In genomic region chr22:19855504-19856409, GRCh38 we compare ENCODE assay signal across 8 cellular contexts. TPM values are rescaled to one million over a fixed set of nuclear protein-coding genes. Genes with fewer than 3 reads are reported as not detected.
DNase-seq lines count a peak whose midpoint lies in the region; ATAC-seq and TF ChIP-seq lines count a peak whose summit lies in the region.

No MANE protein-coding gene starts in this region.

- peaks cover 6% of the 10 kb centered on the region for H3K4me1 ChIP-seq in fibroblast of lung (ENCODE audit: control insufficient read depth, extremely low read depth, insufficient read depth, low read length)
- H3K4me1 ChIP-seq in suprapubic skin = peaks cover 52% of the 10 kb centered on the region

- ATAC-seq in GM18858 (IDR thresholded peaks at IDR 0.05; ENCODE audit: unreplicated experiment) = peak; percentile 12
- ATAC-seq in HG03135 (IDR thresholded peaks at IDR 0.05; ENCODE audit: unreplicated experiment) = peak; percentile 22
- peak; percentile 25 to 34 for ATAC-seq in natural killer cell treated with Interleukin-12 subunit alpha and Interleukin-12 subunit beta and Interleukin-15 and Interleukin-18, amount 100 ng/mL, for 72 hours

- no peaks in the 10 kb centered on the region for H3K36me3 Mint-ChIP-seq in natural killer cell treated with Interleukin-12 subunit alpha and Interleukin-12 subunit beta and Interleukin-15 and Interleukin-18, amount 100 ng/mL, for 72 hours

- H3K27ac ChIP-seq in fibroblast of lung (ENCODE audit: insufficient read depth, low read length) = peak overlapping the region; percentile 93
- peak overlapping the region; percentile 88 for H3K27ac ChIP-seq in suprapubic skin

- peak overlapping the region; percentile 85 to 87 for H3K27ac Mint-ChIP-seq in natural killer cell treated with Interleukin-12 subunit alpha and Interleukin-12 subunit beta and Interleukin-15 and Interleukin-18, amount 100 ng/mL, for 72 hours

- H3K4me1 Mint-ChIP-seq in natural killer cell treated with Interleukin-12 subunit alpha and Interleukin-12 subunit beta and Interleukin-15 and Interleukin-18, amount 100 ng/mL, for 72 hours (ENCODE audit: low read depth in 2 of 2) = peaks cover 25 to 31% of the 10 kb centered on the region in 2 donors

- no peaks in the 10 kb centered on the region for H3K27me3 Mint-ChIP-seq in natural killer cell treated with Interleukin-12 subunit alpha and Interleukin-12 subunit beta and Interleukin-15 and Interleukin-18, amount 100 ng/mL, for 72 hours

- no peak for TF ChIP-seq CTCF in fibroblast of lung (conservative IDR thresholded peaks at IDR 0.05 in 1 of 2, IDR thresholded peaks at IDR 0.05 in 1 of 2; ENCODE audit: low read depth in 1 of 2, low read length in 2 of 2)
- no peak for TF ChIP-seq CTCF in suprapubic skin (IDR thresholded peaks at IDR 0.05)

- no peak for TF ChIP-seq POLR2A in suprapubic skin (IDR thresholded peaks at IDR 0.05)

- H3K79me2 ChIP-seq in fibroblast of lung (ENCODE audit: control insufficient read depth, insufficient read depth, low read length) = peaks cover 42% of the 10 kb centered on the region

- H3K4me3 ChIP-seq in fibroblast of lung (replicated peaks in 1 of 4; ENCODE audit: control extremely low read depth in 1 of 4, insufficient read depth in 1 of 4, low read depth in 3 of 4, low read length in 4 of 4) (peak overlapping the region; percentile 68 to 95 (median 86)), suprapubic skin (peak overlapping the region; percentile 95)

- peak overlapping the region; percentile 88 for H3K9ac ChIP-seq in fibroblast of lung (ENCODE audit: insufficient read depth, low read length)

- H3K36me3 ChIP-seq in fibroblast of lung (ENCODE audit: control insufficient read depth, insufficient read depth, low read length) = peaks cover 9% of the 10 kb centered on the region
- H3K36me3 ChIP-seq in suprapubic skin = peaks cover 16% of the 10 kb centered on the region

- H2AFZ ChIP-seq in fibroblast of lung (ENCODE audit: low read length) = peak overlapping the region; percentile 14

- no peaks in the 10 kb centered on the region for H3K9me3 Mint-ChIP-seq in natural killer cell treated with Interleukin-12 subunit alpha and Interleukin-12 subunit beta and Interleukin-15 and Interleukin-18, amount 100 ng/mL, for 72 hours

- H3K9me3 ChIP-seq in fibroblast of lung (ENCODE audit: control insufficient read depth, insufficient read depth, low read depth, low read length) = no peaks in the 10 kb centered on the region
- H3K9me3 ChIP-seq in suprapubic skin = no peaks in the 10 kb centered on the region

- DNase-seq in AG08396 (ENCODE audit: low spot score) = peak; percentile 58
- peak; percentile 39 for DNase-seq in NOMO-1 treated with dmso at 0.1 percent for 144 hours (lab: John Stamatoyannopoulos, UW; ENCODE audit: unreplicated experiment)
- DNase-seq in activated T-cell treated with anti-CD3 and anti-CD28 coated beads for 48 hours (ENCODE audit: low read depth) = peak; percentile 65
- peak; percentile 41 to 55 for DNase-seq in fibroblast of lung (ENCODE audit: low read depth in 2 of 2)
- no peak for DNase-seq in natural killer cell treated with Interleukin-12 subunit alpha and Interleukin-12 subunit beta and Interleukin-15 and Interleukin-18, amount 100 ng/mL, for 72 hours (ENCODE audit: low spot score)
- peak in 1 of 2 donors; percentile 85 for DNase-seq in suprapubic skin (ENCODE audit: low spot score in 2 of 2)

- no peak for TF ChIP-seq EP300 in suprapubic skin (IDR thresholded peaks at IDR 0.05)

- H3K27me3 ChIP-seq in fibroblast of lung (ENCODE audit: control insufficient read depth, insufficient read depth, low read length) (no peaks in the 10 kb centered on the region), suprapubic skin (no peaks in the 10 kb centered on the region)

- WGBS in suprapubic skin = 3% methylated on average over 12 of the region's 24 CpGs

- H4K20me1 ChIP-seq in fibroblast of lung (ENCODE audit: control insufficient read depth, extremely low read depth, insufficient read depth, low read length) = no peaks in the 10 kb centered on the region

- peak overlapping the region; percentile 97 for H3K4me2 ChIP-seq in fibroblast of lung (ENCODE audit: extremely low read depth, insufficient read depth, low read length)

- H3K4me3 Mint-ChIP-seq in natural killer cell treated with Interleukin-12 subunit alpha and Interleukin-12 subunit beta and Interleukin-15 and Interleukin-18, amount 100 ng/mL, for 72 hours = peak overlapping the region; percentile 97

RNA-seq across cellular contexts. Expression of gene GNB1L, which starts 1.1 kb away (rescaled TPM):
- total RNA-seq in fibroblast of lung (6.4 and 7.8 TPM in 2 replicates), suprapubic skin (10 to 100 TPM in 3 of 4 donors, 1 to 10 TPM in 1; 6.3 to 14.6 (median 10.9) TPM)
- 1.4 and 2.1 TPM in 2 replicates for polyA plus RNA-seq in fibroblast of lung
- 4.0 and 6.5 TPM in 2 replicates for polyA plus RNA-seq in fibroblast of lung (2012)
- polyA minus RNA-seq in fibroblast of lung (ENCODE audit: low replicate concordance) = 0.71 and 1.3 TPM in 2 replicates
- 10 to 100 TPM in 1 of 2 donors, 1 to 10 TPM in 1; 9.7 to 17.9 TPM for total RNA-seq in natural killer cell treated with Interleukin-12 subunit alpha and Interleukin-12 subunit beta and Interleukin-15 and Interleukin-18, amount 100 ng/mL, for 72 hours

RNA-seq across cellular contexts. Expression of gene RTL10, which starts 1.1 kb away (rescaled TPM):
- total RNA-seq in fibroblast of lung (7.3 and 7.7 TPM in 2 replicates), suprapubic skin (10 to 100 TPM; 21.8 to 46.2 (median 32.4) TPM)
- 5.6 and 6.5 TPM in 2 replicates for polyA plus RNA-seq in fibroblast of lung
- 7.5 and 8.7 TPM in 2 replicates for polyA plus RNA-seq in fibroblast of lung (2012)
- 22.6 and 34.5 TPM in 2 replicates for polyA minus RNA-seq in fibroblast of lung (ENCODE audit: low replicate concordance)
- 10 to 100 TPM; 11.2 to 26.3 TPM for total RNA-seq in natural killer cell treated with Interleukin-12 subunit alpha and Interleukin-12 subunit beta and Interleukin-15 and Interleukin-18, amount 100 ng/mL, for 72 hours
